8 cellular contexts compared by ENCODE assay signal in the genomic region with DNA sequence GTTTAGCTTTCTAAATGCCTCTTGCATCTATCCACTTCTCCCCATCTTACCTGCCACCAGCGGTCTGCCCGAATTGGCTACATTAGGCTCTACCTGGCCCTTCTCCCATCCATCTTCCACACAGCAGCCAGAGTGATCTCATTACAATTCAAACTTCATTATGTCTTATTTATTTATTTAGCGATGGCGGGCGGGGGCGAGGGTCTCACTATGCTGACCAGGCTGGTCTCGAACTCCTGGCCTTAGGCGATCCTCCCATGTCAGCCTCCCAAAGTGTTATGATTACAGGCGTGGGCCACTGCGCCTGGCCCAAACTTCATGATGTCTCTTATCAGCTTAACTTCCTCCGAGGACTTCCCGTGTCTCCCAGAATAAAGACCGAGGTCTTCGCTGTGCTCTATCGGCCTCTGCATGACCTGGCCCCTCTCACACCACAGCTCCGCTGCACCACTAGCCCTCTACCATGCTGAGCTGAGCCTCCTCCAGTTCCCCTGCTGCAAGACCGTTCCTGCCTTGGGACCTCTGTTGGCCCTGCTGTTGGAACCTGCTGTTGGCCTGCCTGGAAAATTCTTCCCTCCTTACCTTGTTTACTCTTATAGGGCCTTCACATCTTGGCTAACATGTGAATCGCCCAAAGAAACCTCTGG.
DNase-seq lines count a peak whose midpoint lies in the region; ATAC-seq and TF ChIP-seq lines count a peak whose summit lies in the region.

No MANE protein-coding gene starts in this region.

- H3K4me1 ChIP-seq in RWPE2 (ENCODE audit: insufficient read depth, poor library complexity, severe bottlenecking): peaks cover 18% of the 10 kb centered on the region
- H3K4me1 ChIP-seq in duodenal mucosa (ENCODE audit: control insufficient read depth in 1 of 2, insufficient read depth in 2 of 2, low read length in 2 of 2): peaks cover 19 to 27% of the 10 kb centered on the region in 2 donors
- H3K4me1 ChIP-seq in muscle layer of duodenum (ENCODE audit: control insufficient read depth in 1 of 2, insufficient read depth in 2 of 2, low read length in 2 of 2): peaks cover 3 to 24% of the 10 kb centered on the region in 2 donors

- H3K4me3 ChIP-seq in AG10803 (ENCODE audit: low read length) (peak overlapping the region; percentile 83), RWPE2 (ENCODE audit: severe bottlenecking) (peak overlapping the region; percentile 69), duodenal mucosa (ENCODE audit: low read depth in 1 of 2, low read length in 2 of 2) (peak overlapping the region; percentile 86 to 92), muscle layer of duodenum (ENCODE audit: low read depth in 1 of 2, low read length in 2 of 2) (peak overlapping the region; percentile 76)

- no peaks in the 10 kb centered on the region for H3K9me3 ChIP-seq in RWPE2 (ENCODE audit: severe bottlenecking)
- H3K9me3 ChIP-seq in duodenal mucosa (ENCODE audit: control insufficient read depth in 1 of 2, low read length in 2 of 2): no peaks in the 10 kb centered on the region
- no peaks in the 10 kb centered on the region for H3K9me3 ChIP-seq in muscle layer of duodenum (ENCODE audit: control insufficient read depth in 1 of 2, low read length in 2 of 2)

- ATAC-seq in GM21423 (IDR thresholded peaks at IDR 0.05; ENCODE audit: unreplicated experiment): peak; percentile 16
- ATAC-seq in RWPE2 (ENCODE audit: low read depth): peak; percentile 21; the same call in 2 of the 3 replicates
- ATAC-seq in GM19328 (IDR thresholded peaks at IDR 0.05; ENCODE audit: unreplicated experiment): no peak
- ATAC-seq in HG02798 (IDR thresholded peaks at IDR 0.05; ENCODE audit: poor library complexity, unreplicated experiment): no peak

- H3K27ac ChIP-seq in RWPE2 (ENCODE audit: poor library complexity, severe bottlenecking) (peak overlapping the region; percentile 89), duodenal mucosa (ENCODE audit: low read depth, low read length) (peak overlapping the region; percentile 14), muscle layer of duodenum (ENCODE audit: low read length) (peak overlapping the region; percentile 8)

- peaks cover 40% of the 10 kb centered on the region for H3K36me3 ChIP-seq in RWPE2 (ENCODE audit: low read depth)
- no peaks in the 10 kb centered on the region for H3K36me3 ChIP-seq in duodenal mucosa (ENCODE audit: control insufficient read depth in 1 of 2, insufficient read depth in 2 of 2, low read length in 2 of 2)
- no peaks in the 10 kb centered on the region for H3K36me3 ChIP-seq in muscle layer of duodenum (ENCODE audit: control insufficient read depth in 1 of 2, insufficient read depth in 2 of 2, low read length in 2 of 2)

- DNase-seq in AG10803 (ENCODE audit: low read depth) (peak; percentile 12), RWPE2 (ENCODE audit: low spot score) (no peak), glomerular visceral epithelial cell (ENCODE audit: extremely low spot score) (no peak)

- TF ChIP-seq CTCF in AG10803 (conservative IDR thresholded peaks at IDR 0.05; ENCODE audit: low read length) (no peak), RWPE2 (IDR thresholded peaks at IDR 0.05; ENCODE audit: poor library complexity, severe bottlenecking) (no peak)

- H3K27me3 ChIP-seq in RWPE2 (ENCODE audit: insufficient read depth, poor library complexity, severe bottlenecking): no peaks in the 10 kb centered on the region
- H3K27me3 ChIP-seq in duodenal mucosa (ENCODE audit: control insufficient read depth in 1 of 2, insufficient read depth in 2 of 2, low read length in 2 of 2): peaks cover 0 to 8% of the 10 kb centered on the region in 2 donors
- no peaks in the 10 kb centered on the region for H3K27me3 ChIP-seq in muscle layer of duodenum (ENCODE audit: low read depth, low read length)

- peak overlapping the region; percentile 59 to 70 for H3K9ac ChIP-seq in duodenal mucosa (ENCODE audit: low read depth in 1 of 2, low read length in 2 of 2)

Comparison
In these comparisons a context has a peak if more than half of its experiments do, and no peak if none do; other contexts are left out.
1. ATAC-seq: peak in GM21423 (single experiment) and RWPE2 (single experiment); none in GM19328 (single experiment) and HG02798 (single experiment).
2. H3K27ac ChIP-seq: peak in every context shown above with its lines; median percentile 89 in RWPE2; 14 in duodenal mucosa; 8 in muscle layer of duodenum.
3. Peak in every context shown above with its lines, with median percentiles within 50 percentile points of each other: H3K4me3 ChIP-seq.